In genomic region chr5:177427211-177427822, GRCh38 we compare ENCODE assay signal across 8 cellular contexts. TPM values are rescaled to one million over a fixed set of nuclear protein-coding genes. Genes with fewer than 3 reads are reported as not detected.
DNase-seq lines count a peak whose midpoint lies in the region; ATAC-seq, FAIRE-seq and TF ChIP-seq lines count a peak whose summit lies in the region.

No MANE protein-coding gene starts in this region.

- H3K79me2 ChIP-seq in keratinocyte (ENCODE audit: control insufficient read depth, insufficient read depth, low read length): peaks cover 33% of the 10 kb centered on the region

- no peak for TF ChIP-seq CTCF in A549 (IDR thresholded peaks at IDR 0.05)
- no peak for TF ChIP-seq CTCF in GM20000 (IDR thresholded peaks at IDR 0.05; ENCODE audit: extremely low read depth, missing control alignments)
- no peak for TF ChIP-seq CTCF in keratinocyte (optimal IDR thresholded peaks at IDR 0.05 in 1 of 3, IDR thresholded peaks at IDR 0.05 in 1 of 3, conservative IDR thresholded peaks at IDR 0.05 in 1 of 3; ENCODE audit: extremely low read depth in 1 of 3, insufficient read depth in 2 of 3, low read length in 3 of 3)

- POLR2A ChIA-PET in A549 (lab: Yijun Ruan, JAX): interaction anchor here (0.6 to 3.0 kb wide), 6 partner anchors 20 to 254 kb away, joined by 3 to 41 read pairs (median 4); partner anchors contain the start of gene PRR7

- DNase-seq in A549 (ENCODE audit: low read depth in 1 of 2, low spot score in 1 of 2): no peak
- DNase-seq in GM20000 (ENCODE audit: low spot score): peak; percentile 26
- no peak for DNase-seq in activated naive CD8-positive, alpha-beta T cell treated with anti-CD3 and anti-CD28 coated beads for 36 hours
- no peak for DNase-seq in keratinocyte (ENCODE audit: low read depth, low spot score)
- no peak for DNase-seq in DMS 273 (lab: John Stamatoyannopoulos, UW; ENCODE audit: unreplicated experiment)
- DNase-seq in ACHN: no peak
- DNase-seq in germinal center (ENCODE audit: low spot score): no peak

- H3K4me3 Mint-ChIP-seq in activated naive CD8-positive, alpha-beta T cell treated with anti-CD3 and anti-CD28 coated beads for 36 hours: peak overlapping the region; percentile 95

- peak overlapping the region; percentile 89 for H3K9ac ChIP-seq in keratinocyte (ENCODE audit: control insufficient read depth, extremely low read depth, insufficient read depth, low read length)

- no peak for TF ChIP-seq RAD21 in A549 (conservative IDR thresholded peaks at IDR 0.05 in 1 of 2, IDR thresholded peaks at IDR 0.05 in 1 of 2)

- FAIRE-seq in A549 (lab: Jason Lieb, UNC) (no peak), keratinocyte (lab: Jason Lieb, UNC) (no peak)

- H3K4me3 ChIP-seq in A549: peak overlapping the region; percentile 88
- H3K4me3 ChIP-seq in keratinocyte (ENCODE audit: control insufficient read depth in 2 of 3, extremely low read depth in 1 of 3, insufficient read depth in 2 of 3, low read depth in 1 of 3, low read length in 3 of 3): peak overlapping the region; percentile 77 to 93 (median 86)
- peak overlapping the region; percentile 90 for H3K4me3 ChIP-seq in thymus (ENCODE audit: low read length)

- peaks cover 48% of the 10 kb centered on the region for H3K4me1 Mint-ChIP-seq in activated naive CD8-positive, alpha-beta T cell treated with anti-CD3 and anti-CD28 coated beads for 36 hours

- H3K4me1 ChIP-seq in A549 (peaks cover 17% of the 10 kb centered on the region), keratinocyte (ENCODE audit: control insufficient read depth, extremely low read depth, insufficient read depth, low read length) (peaks cover 56% of the 10 kb centered on the region), thymus (ENCODE audit: control insufficient read depth, insufficient read depth, low read length) (peaks cover 53% of the 10 kb centered on the region)

- H3K36me3 ChIP-seq in keratinocyte (ENCODE audit: control insufficient read depth in 2 of 2, extremely low read depth in 1 of 2, insufficient read depth in 2 of 2, low read length in 2 of 2): peaks cover 7 to 20% of the 10 kb centered on the region in 2 experiments
- peaks cover 11% of the 10 kb centered on the region for H3K36me3 ChIP-seq in thymus (ENCODE audit: control insufficient read depth, insufficient read depth)

- WGBS in A549 (ENCODE audit: missing lambda C conversion rate): 27% methylated on average over 11 of the region's 11 CpGs
- 7% methylated on average over 11 of the region's 11 CpGs for WGBS in thymus

- H3K27me3 Mint-ChIP-seq in activated naive CD8-positive, alpha-beta T cell treated with anti-CD3 and anti-CD28 coated beads for 36 hours: peaks cover 3% of the 10 kb centered on the region

- in situ Hi-C loops in ACHN (cut with HindIII; ENCODE audit: low pct_ligation_motif_present, low pct_unique_long_range_greater_than_20kb, low sequenced_read_pairs): no loop called here

- no peak overlapping the region for H2AFZ ChIP-seq in keratinocyte (ENCODE audit: control insufficient read depth, low read length)

- H3K36me3 Mint-ChIP-seq in activated naive CD8-positive, alpha-beta T cell treated with anti-CD3 and anti-CD28 coated beads for 36 hours: peaks cover 35% of the 10 kb centered on the region

- TF ChIP-seq POLR2A in A549 (IDR thresholded peaks at IDR 0.05; ENCODE audit: low read length): no peak; the same call in 1 of the 2 replicates

- peak overlapping the region; percentile 92 to 99 for H3K27ac ChIP-seq in A549
- peak overlapping the region; percentile 86 for H3K27ac ChIP-seq in keratinocyte (ENCODE audit: control insufficient read depth, insufficient read depth, low read length)
- H3K27ac ChIP-seq in thymus (ENCODE audit: low read depth): peak overlapping the region; percentile 98

- CTCF ChIA-PET in A549 (lab: Yijun Ruan, JAX): interaction anchor here (0.9 to 36.0 kb wide), 5 partner anchors 18 to 109 kb away, joined by 3 to 871 read pairs (median 4); partner anchors contain the start of genes F12 and PRR7

- no peaks in the 10 kb centered on the region for H4K20me1 ChIP-seq in keratinocyte (ENCODE audit: control insufficient read depth, extremely low read depth, insufficient read depth, low read length)

- H3K27ac Mint-ChIP-seq in activated naive CD8-positive, alpha-beta T cell treated with anti-CD3 and anti-CD28 coated beads for 36 hours: peak overlapping the region; percentile 97

- H3K9me3 ChIP-seq in A549: no peaks in the 10 kb centered on the region
- no peaks in the 10 kb centered on the region for H3K9me3 ChIP-seq in keratinocyte (ENCODE audit: control insufficient read depth, low read depth, low read length)
- H3K9me3 ChIP-seq in thymus (ENCODE audit: control insufficient read depth): no peaks in the 10 kb centered on the region

- H3K9me1 ChIP-seq in keratinocyte (ENCODE audit: control insufficient read depth, extremely low read depth, insufficient read depth, low read length): no peaks in the 10 kb centered on the region

- peak overlapping the region; percentile 95 for H3K4me2 ChIP-seq in A549
- H3K4me2 ChIP-seq in keratinocyte (ENCODE audit: control insufficient read depth, extremely low read depth, insufficient read depth, low read depth, low read length): peak overlapping the region; percentile 100

- ATAC-seq in A549: peak in 1 of 2 experiments; percentile 1; a peak in 2 of 6 replicates

- peaks cover 2% of the 10 kb centered on the region for H3K9me3 Mint-ChIP-seq in activated naive CD8-positive, alpha-beta T cell treated with anti-CD3 and anti-CD28 coated beads for 36 hours

- H3K27me3 ChIP-seq in keratinocyte (ENCODE audit: control insufficient read depth, extremely low read depth, insufficient read depth, low read length): no peaks in the 10 kb centered on the region
- H3K27me3 ChIP-seq in thymus (ENCODE audit: control insufficient read depth, insufficient read depth): no peaks in the 10 kb centered on the region

- no peak for TF ChIP-seq EP300 in A549 (IDR thresholded peaks at IDR 0.05)

- dilution Hi-C loops in keratinocyte (cut with MboI; ENCODE audit: extremely low pct_ligation_motif_present, low sequenced_read_pairs): no loop called here

RNA-seq across cellular contexts. Expression of gene GRK6, which starts 0.8 kb away (rescaled TPM):
- polyA plus RNA-seq in A549 (2011; rRNA removed): 16.5 and 20.1 TPM in 2 replicates
- polyA plus RNA-seq in A549 (2012; cell fraction: cytosol; rRNA removed): 37.0 and 37.1 TPM in 2 replicates
- polyA plus RNA-seq in A549 (2012; cell fraction: nucleus; rRNA removed): 34.5 and 40.9 TPM in 2 replicates
- polyA plus RNA-seq in A549 (2017; fragmentation: RNase III; extraction: RNeasy Plus Mini Kit Qiagen cat#74134 plus additional on column Dnase treatment): 26.3 to 28.8 TPM (median 26.8 TPM) in 3 replicates
- polyA minus RNA-seq in A549 (2011; rRNA and poly(A)+ RNA removed): 21.1 and 30.2 TPM in 2 replicates
- 100 to 1,000 TPM; 113 to 115 TPM for total RNA-seq in activated naive CD8-positive, alpha-beta T cell treated with anti-CD3 and anti-CD28 coated beads for 36 hours
- polyA plus RNA-seq in keratinocyte: 23.4 to 38.5 TPM (median 29.9 TPM) in 3 replicates
- 8.5 TPM for polyA plus RNA-seq in keratinocyte (2011; ENCODE audit: low read depth)
- 17.7 and 37.1 TPM in 2 replicates for polyA plus RNA-seq in keratinocyte (2011; cell fraction: cytosol; rRNA removed)
- polyA plus RNA-seq in keratinocyte (2011; cell fraction: nucleus; rRNA removed): 20.6 and 22.3 TPM in 2 replicates
- 12.6 and 45.5 TPM in 2 replicates for polyA plus RNA-seq in keratinocyte (2012; ENCODE audit: low replicate concordance)
- polyA minus RNA-seq in keratinocyte: 20.8 to 36.8 TPM (median 32.9 TPM) in 3 replicates
- 50.6 TPM for polyA minus RNA-seq in keratinocyte (2011; cell fraction: cytosol; rRNA and poly(A)+ RNA removed)
- polyA minus RNA-seq in keratinocyte (2011; cell fraction: nucleus; rRNA and poly(A)+ RNA removed): 13.2 and 19.5 TPM in 2 replicates
- 36.3 TPM for polyA plus RNA-seq in thymus

RNA-seq across cellular contexts. Expression of gene F12, which starts 18.0 kb away (rescaled TPM):
- polyA plus RNA-seq in A549 (2011; rRNA removed) (5.3 TPM in 2 replicates), A549 (2017; fragmentation: RNase III; extraction: RNeasy Plus Mini Kit Qiagen cat#74134 plus additional on column Dnase treatment) (14.3 to 15.5 TPM (median 14.5 TPM) in 3 replicates), keratinocyte (6.0 to 11.2 TPM (median 7.7 TPM) in 3 replicates), thymus (1.2 TPM)
- polyA plus RNA-seq in A549 (2012; cell fraction: cytosol; rRNA removed): 18.4 and 25.5 TPM in 2 replicates
- 16.0 and 36.1 TPM in 2 replicates for polyA plus RNA-seq in A549 (2012; cell fraction: nucleus; rRNA removed)
- polyA minus RNA-seq in A549 (2011; rRNA and poly(A)+ RNA removed): 2.2 and 2.8 TPM in 2 replicates
- total RNA-seq in activated naive CD8-positive, alpha-beta T cell treated with anti-CD3 and anti-CD28 coated beads for 36 hours: 1 to 10 TPM; 5.6 TPM
- 2.1 TPM for polyA plus RNA-seq in keratinocyte (2011; ENCODE audit: low read depth)
- polyA plus RNA-seq in keratinocyte (2011; cell fraction: cytosol; rRNA removed): 6.1 and 18.8 TPM in 2 replicates
- 5.3 and 8.8 TPM in 2 replicates for polyA plus RNA-seq in keratinocyte (2011; cell fraction: nucleus; rRNA removed)
- polyA plus RNA-seq in keratinocyte (2012; ENCODE audit: low replicate concordance): 13.5 and 15.7 TPM in 2 replicates
- polyA minus RNA-seq in keratinocyte: 2.7 to 6.3 TPM (median 2.9 TPM) in 3 replicates
- 20.7 TPM for polyA minus RNA-seq in keratinocyte (2011; cell fraction: cytosol; rRNA and poly(A)+ RNA removed)
- polyA minus RNA-seq in keratinocyte (2011; cell fraction: nucleus; rRNA and poly(A)+ RNA removed): 3.8 and 4.1 TPM in 2 replicates

RNA-seq across cellular contexts. Expression of gene PRR7, which starts 19.3 kb away (rescaled TPM):
- polyA plus RNA-seq in A549 (2011; rRNA removed): 1.8 and 2.2 TPM in 2 replicates
- polyA plus RNA-seq in A549 (2012; cell fraction: cytosol; rRNA removed): 25.9 and 43.4 TPM in 2 replicates
- polyA plus RNA-seq in A549 (2012; cell fraction: nucleus; rRNA removed): 39.8 and 85.8 TPM in 2 replicates
- polyA plus RNA-seq in A549 (2017; fragmentation: RNase III; extraction: RNeasy Plus Mini Kit Qiagen cat#74134 plus additional on column Dnase treatment): 11.0 to 12.1 TPM (median 11.2 TPM) in 3 replicates
- 0.58 and 0.95 TPM in 2 replicates for polyA minus RNA-seq in A549 (2011; rRNA and poly(A)+ RNA removed)
- total RNA-seq in activated naive CD8-positive, alpha-beta T cell treated with anti-CD3 and anti-CD28 coated beads for 36 hours: 10 to 100 TPM; 21.5 to 21.8 TPM
- polyA plus RNA-seq in keratinocyte: 1.1 to 4.7 TPM (median 4.3 TPM) in 3 replicates
- 0.69 TPM for polyA plus RNA-seq in keratinocyte (2011; ENCODE audit: low read depth)
- 2.2 and 14.0 TPM in 2 replicates for polyA plus RNA-seq in keratinocyte (2011; cell fraction: cytosol; rRNA removed)
- polyA plus RNA-seq in keratinocyte (2011; cell fraction: nucleus; rRNA removed): 2.8 and 7.2 TPM in 2 replicates
- 2.0 and 7.7 TPM in 2 replicates for polyA plus RNA-seq in keratinocyte (2012; ENCODE audit: low replicate concordance)
- polyA minus RNA-seq in keratinocyte: 0.32 to 2.3 TPM (median 0.40 TPM) in 3 replicates
- polyA minus RNA-seq in keratinocyte (2011; cell fraction: cytosol; rRNA and poly(A)+ RNA removed): 14.4 TPM
- polyA minus RNA-seq in keratinocyte (2011; cell fraction: nucleus; rRNA and poly(A)+ RNA removed): 2.2 and 3.4 TPM in 2 replicates
- polyA plus RNA-seq in thymus: 1.6 TPM

RNA-seq across cellular contexts. Expression of gene PFN3, which starts 26.9 kb away (rescaled TPM):
- not detected in 2 replicates for polyA plus RNA-seq in A549 (2011; rRNA removed)
- polyA plus RNA-seq in A549 (2012; cell fraction: cytosol; rRNA removed): 0.11 TPM in 1 of 2 replicates, not detected in the other
- polyA plus RNA-seq in A549 (2012; cell fraction: nucleus; rRNA removed): not detected in 2 replicates
- not detected in 3 replicates for polyA plus RNA-seq in A549 (2017; fragmentation: RNase III; extraction: RNeasy Plus Mini Kit Qiagen cat#74134 plus additional on column Dnase treatment)
- polyA minus RNA-seq in A549 (2011; rRNA and poly(A)+ RNA removed): not detected in 2 replicates
- total RNA-seq in activated naive CD8-positive, alpha-beta T cell treated with anti-CD3 and anti-CD28 coated beads for 36 hours: not detected
- not detected in 3 replicates for polyA plus RNA-seq in keratinocyte
- polyA plus RNA-seq in keratinocyte (2011; ENCODE audit: low read depth): not detected
- not detected in 2 replicates for polyA plus RNA-seq in keratinocyte (2011; cell fraction: cytosol; rRNA removed)
- polyA plus RNA-seq in keratinocyte (2011; cell fraction: nucleus; rRNA removed): not detected in 2 replicates
- polyA plus RNA-seq in keratinocyte (2012; ENCODE audit: low replicate concordance): not detected in 2 replicates
- not detected in 3 replicates for polyA minus RNA-seq in keratinocyte
- polyA minus RNA-seq in keratinocyte (2011; cell fraction: cytosol; rRNA and poly(A)+ RNA removed): not detected
- not detected in 2 replicates for polyA minus RNA-seq in keratinocyte (2011; cell fraction: nucleus; rRNA and poly(A)+ RNA removed)
- not detected for polyA plus RNA-seq in thymus

RNA-seq across cellular contexts. Expression of gene SLC34A1, which starts 43.1 kb away (rescaled TPM):
- polyA plus RNA-seq in A549 (2011; rRNA removed): not detected in 2 replicates
- 0.01 TPM in 2 replicates for polyA plus RNA-seq in A549 (2012; cell fraction: cytosol; rRNA removed)
- 0.02 and 0.05 TPM in 2 replicates for polyA plus RNA-seq in A549 (2012; cell fraction: nucleus; rRNA removed)
- 0.03 TPM in 2 of 3 replicates, not detected in the other for polyA plus RNA-seq in A549 (2017; fragmentation: RNase III; extraction: RNeasy Plus Mini Kit Qiagen cat#74134 plus additional on column Dnase treatment)
- 0.12 TPM in 1 of 2 replicates, not detected in the other for polyA minus RNA-seq in A549 (2011; rRNA and poly(A)+ RNA removed)
- total RNA-seq in activated naive CD8-positive, alpha-beta T cell treated with anti-CD3 and anti-CD28 coated beads for 36 hours: not detected
- polyA plus RNA-seq in keratinocyte: 0.02 to 0.07 TPM (median 0.06 TPM) in 3 replicates
- polyA plus RNA-seq in keratinocyte (2011; ENCODE audit: low read depth): not detected
- 0.04 TPM in 1 of 2 replicates, not detected in the other for polyA plus RNA-seq in keratinocyte (2011; cell fraction: cytosol; rRNA removed)
- 0.11 and 0.13 TPM in 2 replicates for polyA plus RNA-seq in keratinocyte (2011; cell fraction: nucleus; rRNA removed)
- polyA plus RNA-seq in keratinocyte (2012; ENCODE audit: low replicate concordance): 0.06 TPM in 1 of 2 replicates, not detected in the other
- 0.22 to 0.30 TPM in 2 of 3 replicates, not detected in the other for polyA minus RNA-seq in keratinocyte
- not detected for polyA minus RNA-seq in keratinocyte (2011; cell fraction: cytosol; rRNA and poly(A)+ RNA removed)
- polyA minus RNA-seq in keratinocyte (2011; cell fraction: nucleus; rRNA and poly(A)+ RNA removed): 0.32 and 0.47 TPM in 2 replicates
- 0.02 TPM for polyA plus RNA-seq in thymus
